Comparison of ENCODE assay signal across 18 cellular contexts in genomic region chr10:112456533-112456932, GRCh38. TPM values are rescaled to one million over a fixed set of nuclear protein-coding genes. Genes with fewer than 3 reads are reported as not detected.
DNase-seq lines count a peak whose midpoint lies in the region; ATAC-seq and TF ChIP-seq lines count a peak whose summit lies in the region.
"Had no signal": no experiment of that assay in that cellular context is flagged by ENCODE, and none has a peak within 500 bp of the region (broad histone marks: within the 10 kb centered on the region; RNA-seq: fewer than 3 reads in every experiment).

No MANE protein-coding gene starts in this region.

- H3K27ac ChIP-seq in C4-2B, result no peak overlapping the region
- H3K27ac ChIP-seq in mesenchymal stem cell (ENCODE audit: low read length, poor library complexity, severe bottlenecking), result no peak overlapping the region
- H3K27ac ChIP-seq: lower lobe of right lung, transverse colon had no signal

- H3K27ac Mint-ChIP-seq in endothelial cell (ENCODE audit: unreplicated experiment) (no peak overlapping the region), type B pancreatic cell (no peak overlapping the region)
- H3K27ac Mint-ChIP-seq: brain, nephron progenitor cell had no signal

- no peak overlapping the region for H3K18ac ChIP-seq in mesenchymal stem cell (ENCODE audit: low read depth in 1 of 2, low read length in 2 of 2)

- no peak overlapping the region for H3K14ac ChIP-seq in mesenchymal stem cell (ENCODE audit: low read length in 2 of 2)

- H3K27me3 Mint-ChIP-seq in endothelial cell (ENCODE audit: unreplicated experiment) (no peaks in the 10 kb centered on the region), type B pancreatic cell (no peaks in the 10 kb centered on the region)
- H3K27me3 Mint-ChIP-seq: brain; CD4-positive, CD25-positive, alpha-beta regulatory T cell had no signal

- peaks cover 4% of the 10 kb centered on the region for H3K9me3 ChIP-seq in mesenchymal stem cell (ENCODE audit: control insufficient read depth, low read length)
- H3K9me3 ChIP-seq: lower lobe of right lung, transverse colon had no signal

- H3K9me3 Mint-ChIP-seq in endothelial cell (ENCODE audit: unreplicated experiment) (no peaks in the 10 kb centered on the region), type B pancreatic cell (peaks cover 9% of the 10 kb centered on the region)
- H3K9me3 Mint-ChIP-seq: CD4-positive, CD25-positive, alpha-beta regulatory T cell had no signal

- H4K8ac ChIP-seq in mesenchymal stem cell (ENCODE audit: low read length), result no peak overlapping the region

- no peaks in the 10 kb centered on the region for H3K27me3 ChIP-seq in mesenchymal stem cell (ENCODE audit: control insufficient read depth in 1 of 2, insufficient read depth in 1 of 2, low read length in 2 of 2)
- H3K27me3 ChIP-seq: transverse colon had no signal

- H2AFZ ChIP-seq in mesenchymal stem cell (ENCODE audit: low read depth, low read length), result no peak overlapping the region

- no peak overlapping the region for H4K91ac ChIP-seq in mesenchymal stem cell (ENCODE audit: low read length)

- no peak overlapping the region for H3K4me2 ChIP-seq in mesenchymal stem cell (ENCODE audit: low read length, poor library complexity, severe bottlenecking)

- no peak for ATAC-seq in HG03469 (IDR thresholded peaks at IDR 0.05; ENCODE audit: unreplicated experiment)
- ATAC-seq: lower lobe of right lung had no signal

- H3K9ac ChIP-seq in mesenchymal stem cell (ENCODE audit: low read length), result no peak overlapping the region

- no peak overlapping the region for H3K23ac ChIP-seq in mesenchymal stem cell (ENCODE audit: low read length in 2 of 2)

- no peak for DNase-seq in GM10248 (ENCODE audit: extremely low spot score)
- DNase-seq in NAMALWA (ENCODE audit: low spot score), result peak; percentile 35
- no peak for DNase-seq in endothelial cell (ENCODE audit: low spot score)
- no peak for DNase-seq in type B pancreatic cell (ENCODE audit: extremely low spot score, unreplicated experiment)
- DNase-seq in mesenchymal stem cell, result no peak
- DNase-seq in LoVo (ENCODE audit: low spot score), result no peak
- DNase-seq: activated naive CD4-positive, alpha-beta T cell treated with Interleukin-2 at 50 U/mL for 16 hours; CD4-positive, CD25-positive, alpha-beta regulatory T cell; lower lobe of right lung; NCI-H1436; NCI-H524 treated with DMSO at 0.1 percent for 48 hours; nephron progenitor cell; SHP77; T1000; transverse colon had no signal

- no peak overlapping the region for H2BK120ac ChIP-seq in mesenchymal stem cell (ENCODE audit: low read depth, low read length)

- peaks cover 21% of the 10 kb centered on the region for H3K79me1 ChIP-seq in mesenchymal stem cell (replicated peaks; ENCODE audit: low read length, poor library complexity, severe bottlenecking)

- H2BK15ac ChIP-seq in mesenchymal stem cell (ENCODE audit: low read depth, poor library complexity, severe bottlenecking), result no peak overlapping the region

- H2AK5ac ChIP-seq in mesenchymal stem cell (ENCODE audit: low read length, severe bottlenecking), result no peak overlapping the region

- H3K4me3 ChIP-seq in mesenchymal stem cell (ENCODE audit: insufficient read depth in 1 of 2, low read depth in 1 of 2, low read length in 2 of 2), result no peak overlapping the region
- H3K4me3 ChIP-seq: lower lobe of right lung, transverse colon had no signal

- 94% methylated on average over 2 of the region's 2 CpGs for WGBS in mesenchymal stem cell

- peak; percentile 40 for TF ChIP-seq CTCF in C4-2B (conservative IDR thresholded peaks at IDR 0.05)
- peak; percentile 28 for TF ChIP-seq CTCF in GM10248 (IDR thresholded peaks at IDR 0.05; ENCODE audit: control extremely low read depth, extremely low read depth, low read depth, missing control alignments)
- TF ChIP-seq CTCF in endothelial cell (IDR thresholded peaks at IDR 0.05; ENCODE audit: unreplicated experiment), result peak; percentile 25
- no peak for TF ChIP-seq CTCF in type B pancreatic cell (conservative IDR thresholded peaks at IDR 0.05)

- H3K36me3 ChIP-seq in mesenchymal stem cell (ENCODE audit: control insufficient read depth in 1 of 2, insufficient read depth in 2 of 2, low read depth in 1 of 2, low read length in 2 of 2), result peaks cover 0 to 5% of the 10 kb centered on the region in 2 experiments

- H3K4me3 Mint-ChIP-seq in endothelial cell (ENCODE audit: unreplicated experiment) (no peak overlapping the region), type B pancreatic cell (no peak overlapping the region)
- H3K4me3 Mint-ChIP-seq: brain; CD4-positive, CD25-positive, alpha-beta regulatory T cell; nephron progenitor cell had no signal

- POLR2A ChIA-PET in GM10248 (lab: Yijun Ruan, JAX), result no interaction called here

- no peaks in the 10 kb centered on the region for H3K4me1 ChIP-seq in mesenchymal stem cell (ENCODE audit: control insufficient read depth, insufficient read depth, low read depth, low read length)
- H3K4me1 ChIP-seq: lower lobe of right lung had no signal

- no peak overlapping the region for H2BK5ac ChIP-seq in mesenchymal stem cell (ENCODE audit: low read depth, low read length, poor library complexity, severe bottlenecking)

- H3K36me3 Mint-ChIP-seq in endothelial cell (ENCODE audit: low read depth, unreplicated experiment) (peaks cover 9% of the 10 kb centered on the region), type B pancreatic cell (peaks cover 12% of the 10 kb centered on the region)

- H3K4ac ChIP-seq in mesenchymal stem cell (ENCODE audit: low read depth in 1 of 2, low read length in 2 of 2), result no peak overlapping the region

- CTCF ChIA-PET in GM10248 (lab: Yijun Ruan, JAX), result interaction anchor here (0.8 to 2.3 kb wide), 14 partner anchors 8 to 315 kb away, joined by 3 to 28 read pairs (median 4); partner anchors contain the start of genes VTI1A and ZDHHC6

- H3K4me1 Mint-ChIP-seq in endothelial cell (ENCODE audit: unreplicated experiment) (no peaks in the 10 kb centered on the region), type B pancreatic cell (ENCODE audit: unreplicated experiment) (no peaks in the 10 kb centered on the region)
- H3K4me1 Mint-ChIP-seq: nephron progenitor cell had no signal

- H2BK12ac ChIP-seq in mesenchymal stem cell (ENCODE audit: low read length in 2 of 2), result no peak overlapping the region

RNA-seq across cellular contexts. Expression of gene VTI1A, which starts 9.5 kb away (rescaled TPM):
- 35.4 TPM for total RNA-seq in endothelial cell (ENCODE audit: unreplicated experiment)
- 27.0 and 32.6 TPM in 2 replicates for total RNA-seq in type B pancreatic cell (ENCODE audit: low replicate concordance)
- polyA plus RNA-seq in mesenchymal stem cell (2013, experiment 1 of 2), result 12.8 TPM
- polyA plus RNA-seq in mesenchymal stem cell (2013, experiment 2 of 2), result 12.5 TPM

RNA-seq across cellular contexts. Expression of gene ZDHHC6, which starts 9.8 kb away (rescaled TPM):
- 42.8 TPM for total RNA-seq in endothelial cell (ENCODE audit: unreplicated experiment)
- 29.8 and 42.2 TPM in 2 replicates for total RNA-seq in type B pancreatic cell (ENCODE audit: low replicate concordance)
- polyA plus RNA-seq in mesenchymal stem cell (2013, experiment 1 of 2), result 17.5 TPM
- polyA plus RNA-seq in mesenchymal stem cell (2013, experiment 2 of 2), result 17.1 TPM
